In the genomic region with DNA sequence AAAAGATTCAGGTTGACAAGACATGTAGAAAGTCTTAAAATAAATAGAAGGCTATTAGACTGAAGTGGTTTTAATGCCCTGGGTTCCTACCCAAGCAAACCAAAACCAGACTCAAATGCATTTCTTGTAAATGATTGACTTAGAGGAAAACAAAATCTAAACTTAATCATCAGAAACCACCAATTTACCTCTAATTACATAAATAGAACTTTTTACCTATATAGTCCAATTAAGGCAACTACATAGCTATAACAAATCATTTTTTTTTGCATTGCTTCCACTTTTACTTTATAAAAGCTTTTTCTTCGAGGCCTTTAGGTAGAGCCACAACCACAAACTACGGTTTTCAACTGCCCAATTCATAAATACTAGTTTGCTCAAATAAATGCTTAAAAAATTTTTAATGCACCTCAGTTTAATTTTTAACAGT, we compare ENCODE assay signal across 23 cellular contexts.
DNase-seq lines count a peak whose midpoint lies in the region; ATAC-seq and TF ChIP-seq lines count a peak whose summit lies in the region.
"Had no signal": no experiment of that assay in that cellular context is flagged by ENCODE, and none has a peak within 500 bp of the region (broad histone marks: within the 10 kb centered on the region; RNA-seq: fewer than 3 reads in every experiment).

No MANE protein-coding gene starts in this region.

- no peak for DNase-seq in stimulated activated CD4-positive, alpha-beta T cell treated with anti-CD3 and anti-CD28 coated beads, Interleukin-4, amount 100 ng/mL, for 4 hours
- DNase-seq in GM13977 (ENCODE audit: low spot score), result no peak
- no peak for DNase-seq in NCI-H2171 (lab: John Stamatoyannopoulos, UW)
- DNase-seq: activated gamma-delta T cell treated with Interleukin-2 at 50 U/mL for 16 hours, adrenal gland, Caco-2, HCEC 1CT, heart right ventricle, left ventricle myocardium superior, midbrain, NCI-H1417, NCI-H526 treated with DMSO at 0.1 percent for 48 hours, sigmoid colon, WERI-Rb-1 had no signal

- in situ Hi-C loops in GM13977 (cut with MboI; ENCODE audit: low pct_unique_long_range_greater_than_20kb, low sequenced_read_pairs, unreplicated experiment), result no loop called here

- ATAC-seq in GM18520 (IDR thresholded peaks at IDR 0.05; ENCODE audit: unreplicated experiment) (peak; percentile 35), GM19438 (IDR thresholded peaks at IDR 0.05; ENCODE audit: low read depth, unreplicated experiment) (peak; percentile 61), HG02642 (IDR thresholded peaks at IDR 0.05; ENCODE audit: poor library complexity, unreplicated experiment) (peak; percentile 47), HG03196 (IDR thresholded peaks at IDR 0.05; ENCODE audit: unreplicated experiment) (peak; percentile 48), GM21526 (IDR thresholded peaks at IDR 0.05; ENCODE audit: low FRiP score, unreplicated experiment) (no peak)
- ATAC-seq: A549; heart right ventricle; left ventricle myocardium superior; natural killer cell treated with Interleukin-12 subunit alpha and Interleukin-12 subunit beta and Interleukin-15 and Interleukin-18, amount 100 ng/mL, for 72 hours; SK-N-SH treated with all-trans-retinoic acid at 6 μM for 48 hours; stimulated activated effector memory CD8-positive, alpha-beta T cell treated with anti-CD3 and anti-CD28 coated beads, Interleukin-12 subunit alpha, Interleukin-12 subunit beta, amount 100 ng/mL, for 72 hours had no signal

- TF ChIP-seq CTCF in GM13977 (IDR thresholded peaks at IDR 0.05; ENCODE audit: extremely low read depth, insufficient read depth, missing control alignments), result no peak
